Comparison of ENCODE assay signal across 1 cellular context in genomic region chr11:74398244-74399159, GRCh38.
TF ChIP-seq lines count a peak whose summit lies in the region.

PGM2L1 (minus strand) TSS chr11:74398433; CDS start chr11:74398161, 272 bp downstream.

TF ChIP-seq in GM23338, 12 proteins besides CTCF, POLR2A, EP300 and RAD21 (continued from another document):
- TF ChIP-seq ZNF462 (CRISPR knock-in tag; IDR thresholded peaks at IDR 0.05) (no peak), STAT1 (IDR thresholded peaks at IDR 0.05; ENCODE audit: unreplicated experiment) (no peak), ZNF114 (CRISPR knock-in tag; IDR thresholded peaks at IDR 0.05) (no peak), ETS1 (IDR thresholded peaks at IDR 0.05) (peak; percentile 90)
